ENCODE assay signal across 1 cellular context in the genomic region with DNA sequence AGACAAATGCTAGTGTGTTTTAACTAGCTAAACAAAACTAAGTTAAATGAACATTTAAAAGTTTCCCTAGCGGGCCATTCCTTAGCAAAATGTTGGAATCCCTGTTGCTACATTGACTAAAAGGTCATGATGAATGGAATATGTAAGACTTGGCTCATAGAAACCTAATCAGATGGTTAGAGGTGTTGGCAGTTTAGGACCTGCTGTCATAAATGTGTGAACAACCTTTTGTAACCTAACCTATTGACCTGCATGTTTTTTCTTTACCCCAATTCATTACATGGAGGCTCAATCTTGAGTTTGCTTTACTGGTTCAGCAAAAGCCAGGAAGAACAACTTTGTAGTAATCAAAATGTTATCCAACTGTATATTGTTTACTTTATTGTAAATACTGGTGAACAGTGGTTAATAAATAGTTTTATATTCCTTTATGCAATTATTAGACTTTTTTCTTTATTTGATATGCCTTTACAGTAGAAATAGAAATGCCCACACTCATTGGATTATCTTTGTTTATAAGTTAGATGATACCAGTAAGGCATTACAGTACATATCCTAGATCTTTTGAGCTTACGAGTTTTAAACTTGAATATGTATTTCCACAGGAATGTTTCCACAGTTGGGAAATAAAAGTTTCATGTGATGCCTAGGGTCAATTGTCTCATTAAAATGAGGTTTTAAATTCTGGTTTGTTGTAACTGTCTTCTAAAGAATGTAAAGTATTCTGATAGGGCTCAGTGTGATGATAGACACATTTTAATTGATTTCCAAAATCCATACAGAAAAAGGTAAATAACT.
A peak's percentile ranks its signal among the peaks of the same experiment; 100 is the strongest.
TF ChIP-seq lines count a peak whose summit lies in the region.

No MANE protein-coding gene starts in this region.

TF ChIP-seq in K562, 482 proteins besides CTCF, POLR2A, EP300 and RAD21 (continued from another document):
- TF ChIP-seq, protein P1, sequence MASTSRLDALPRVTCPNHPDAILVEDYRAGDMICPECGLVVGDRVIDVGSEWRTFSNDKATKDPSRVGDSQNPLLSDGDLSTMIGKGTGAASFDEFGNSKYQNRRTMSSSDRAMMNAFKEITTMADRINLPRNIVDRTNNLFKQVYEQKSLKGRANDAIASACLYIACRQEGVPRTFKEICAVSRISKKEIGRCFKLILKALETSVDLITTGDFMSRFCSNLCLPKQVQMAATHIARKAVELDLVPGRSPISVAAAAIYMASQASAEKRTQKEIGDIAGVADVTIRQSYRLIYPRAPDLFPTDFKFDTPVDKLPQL (IDR thresholded peaks at IDR 0.05; ENCODE audit: extremely low read depth, insufficient read length), result no peak
- no peak for TF ChIP-seq BRD4 (IDR thresholded peaks at IDR 0.05)
- TF ChIP-seq, protein P2, sequence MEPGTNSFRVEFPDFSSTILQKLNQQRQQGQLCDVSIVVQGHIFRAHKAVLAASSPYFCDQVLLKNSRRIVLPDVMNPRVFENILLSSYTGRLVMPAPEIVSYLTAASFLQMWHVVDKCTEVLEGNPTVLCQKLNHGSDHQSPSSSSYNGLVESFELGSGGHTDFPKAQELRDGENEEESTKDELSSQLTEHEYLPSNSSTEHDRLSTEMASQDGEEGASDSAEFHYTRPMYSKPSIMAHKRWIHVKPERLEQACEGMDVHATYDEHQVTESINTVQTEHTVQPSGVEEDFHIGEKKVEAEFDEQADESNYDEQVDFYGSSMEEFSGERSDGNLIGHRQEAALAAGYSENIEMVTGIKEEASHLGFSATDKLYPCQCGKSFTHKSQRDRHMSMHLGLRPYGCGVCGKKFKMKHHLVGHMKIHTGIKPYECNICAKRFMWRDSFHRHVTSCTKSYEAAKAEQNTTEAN (CRISPR knock-in tag; IDR thresholded peaks at IDR 0.05), result 0 out of 2 replicates have a peak, but pooled peaks have one; percentile 28
- TF ChIP-seq, protein P3, sequence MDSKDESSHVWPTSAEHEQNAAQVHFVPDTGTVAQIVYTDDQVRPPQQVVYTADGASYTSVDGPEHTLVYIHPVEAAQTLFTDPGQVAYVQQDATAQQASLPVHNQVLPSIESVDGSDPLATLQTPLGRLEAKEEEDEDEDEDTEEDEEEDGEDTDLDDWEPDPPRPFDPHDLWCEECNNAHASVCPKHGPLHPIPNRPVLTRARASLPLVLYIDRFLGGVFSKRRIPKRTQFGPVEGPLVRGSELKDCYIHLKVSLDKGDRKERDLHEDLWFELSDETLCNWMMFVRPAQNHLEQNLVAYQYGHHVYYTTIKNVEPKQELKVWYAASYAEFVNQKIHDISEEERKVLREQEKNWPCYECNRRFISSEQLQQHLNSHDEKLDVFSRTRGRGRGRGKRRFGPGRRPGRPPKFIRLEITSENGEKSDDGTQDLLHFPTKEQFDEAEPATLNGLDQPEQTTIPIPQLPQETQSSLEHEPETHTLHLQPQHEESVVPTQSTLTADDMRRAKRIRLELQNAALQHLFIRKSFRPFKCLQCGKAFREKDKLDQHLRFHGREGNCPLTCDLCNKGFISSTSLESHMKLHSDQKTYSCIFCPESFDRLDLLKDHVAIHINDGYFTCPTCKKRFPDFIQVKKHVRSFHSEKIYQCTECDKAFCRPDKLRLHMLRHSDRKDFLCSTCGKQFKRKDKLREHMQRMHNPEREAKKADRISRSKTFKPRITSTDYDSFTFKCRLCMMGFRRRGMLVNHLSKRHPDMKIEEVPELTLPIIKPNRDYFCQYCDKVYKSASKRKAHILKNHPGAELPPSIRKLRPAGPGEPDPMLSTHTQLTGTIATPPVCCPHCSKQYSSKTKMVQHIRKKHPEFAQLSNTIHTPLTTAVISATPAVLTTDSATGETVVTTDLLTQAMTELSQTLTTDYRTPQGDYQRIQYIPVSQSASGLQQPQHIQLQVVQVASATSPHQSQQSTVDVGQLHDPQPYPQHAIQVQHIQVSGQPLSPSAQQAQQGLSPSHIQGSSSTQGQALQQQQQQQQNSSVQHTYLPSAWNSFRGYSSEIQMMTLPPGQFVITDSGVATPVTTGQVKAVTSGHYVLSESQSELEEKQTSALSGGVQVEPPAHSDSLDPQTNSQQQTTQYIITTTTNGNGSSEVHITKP (IDR thresholded peaks at IDR 0.05; ENCODE audit: partially characterized antibody), result no peak
- TF ChIP-seq ZFP36 (IDR thresholded peaks at IDR 0.05; ENCODE audit: low read depth, low read length, partially characterized antibody), result no peak
- TF ChIP-seq ZNF274 (IDR thresholded peaks at IDR 0.05; ENCODE audit: borderline replicate concordance, low read depth, low read length), result no peak
- no peak for TF ChIP-seq DDX20 (tag; IDR thresholded peaks at IDR 0.05; ENCODE audit: low read depth)
- TF ChIP-seq SMARCA4 (IDR thresholded peaks at IDR 0.05), result no peak
- TF ChIP-seq IRF2 (CRISPR knock-in tag; IDR thresholded peaks at IDR 0.05), result no peak
- no peak for TF ChIP-seq PTRF (tag; IDR thresholded peaks at IDR 0.05)
- no peak for TF ChIP-seq CREBBP (IDR thresholded peaks at IDR 0.05; ENCODE audit: low read depth, low read length)
- TF ChIP-seq, protein P4, sequence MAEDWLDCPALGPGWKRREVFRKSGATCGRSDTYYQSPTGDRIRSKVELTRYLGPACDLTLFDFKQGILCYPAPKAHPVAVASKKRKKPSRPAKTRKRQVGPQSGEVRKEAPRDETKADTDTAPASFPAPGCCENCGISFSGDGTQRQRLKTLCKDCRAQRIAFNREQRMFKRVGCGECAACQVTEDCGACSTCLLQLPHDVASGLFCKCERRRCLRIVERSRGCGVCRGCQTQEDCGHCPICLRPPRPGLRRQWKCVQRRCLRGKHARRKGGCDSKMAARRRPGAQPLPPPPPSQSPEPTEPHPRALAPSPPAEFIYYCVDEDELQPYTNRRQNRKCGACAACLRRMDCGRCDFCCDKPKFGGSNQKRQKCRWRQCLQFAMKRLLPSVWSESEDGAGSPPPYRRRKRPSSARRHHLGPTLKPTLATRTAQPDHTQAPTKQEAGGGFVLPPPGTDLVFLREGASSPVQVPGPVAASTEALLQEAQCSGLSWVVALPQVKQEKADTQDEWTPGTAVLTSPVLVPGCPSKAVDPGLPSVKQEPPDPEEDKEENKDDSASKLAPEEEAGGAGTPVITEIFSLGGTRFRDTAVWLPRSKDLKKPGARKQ (CRISPR knock-in tag; IDR thresholded peaks at IDR 0.05), result no peak
- TF ChIP-seq, protein P5, sequence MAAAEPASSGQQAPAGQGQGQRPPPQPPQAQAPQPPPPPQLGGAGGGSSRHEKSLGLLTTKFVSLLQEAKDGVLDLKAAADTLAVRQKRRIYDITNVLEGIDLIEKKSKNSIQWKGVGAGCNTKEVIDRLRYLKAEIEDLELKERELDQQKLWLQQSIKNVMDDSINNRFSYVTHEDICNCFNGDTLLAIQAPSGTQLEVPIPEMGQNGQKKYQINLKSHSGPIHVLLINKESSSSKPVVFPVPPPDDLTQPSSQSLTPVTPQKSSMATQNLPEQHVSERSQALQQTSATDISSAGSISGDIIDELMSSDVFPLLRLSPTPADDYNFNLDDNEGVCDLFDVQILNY (CRISPR knock-in tag; IDR thresholded peaks at IDR 0.05), result no peak
- TF ChIP-seq ZNF134 (CRISPR knock-in tag; conservative IDR thresholded peaks at IDR 0.05), result no peak
- TF ChIP-seq, protein P6, sequence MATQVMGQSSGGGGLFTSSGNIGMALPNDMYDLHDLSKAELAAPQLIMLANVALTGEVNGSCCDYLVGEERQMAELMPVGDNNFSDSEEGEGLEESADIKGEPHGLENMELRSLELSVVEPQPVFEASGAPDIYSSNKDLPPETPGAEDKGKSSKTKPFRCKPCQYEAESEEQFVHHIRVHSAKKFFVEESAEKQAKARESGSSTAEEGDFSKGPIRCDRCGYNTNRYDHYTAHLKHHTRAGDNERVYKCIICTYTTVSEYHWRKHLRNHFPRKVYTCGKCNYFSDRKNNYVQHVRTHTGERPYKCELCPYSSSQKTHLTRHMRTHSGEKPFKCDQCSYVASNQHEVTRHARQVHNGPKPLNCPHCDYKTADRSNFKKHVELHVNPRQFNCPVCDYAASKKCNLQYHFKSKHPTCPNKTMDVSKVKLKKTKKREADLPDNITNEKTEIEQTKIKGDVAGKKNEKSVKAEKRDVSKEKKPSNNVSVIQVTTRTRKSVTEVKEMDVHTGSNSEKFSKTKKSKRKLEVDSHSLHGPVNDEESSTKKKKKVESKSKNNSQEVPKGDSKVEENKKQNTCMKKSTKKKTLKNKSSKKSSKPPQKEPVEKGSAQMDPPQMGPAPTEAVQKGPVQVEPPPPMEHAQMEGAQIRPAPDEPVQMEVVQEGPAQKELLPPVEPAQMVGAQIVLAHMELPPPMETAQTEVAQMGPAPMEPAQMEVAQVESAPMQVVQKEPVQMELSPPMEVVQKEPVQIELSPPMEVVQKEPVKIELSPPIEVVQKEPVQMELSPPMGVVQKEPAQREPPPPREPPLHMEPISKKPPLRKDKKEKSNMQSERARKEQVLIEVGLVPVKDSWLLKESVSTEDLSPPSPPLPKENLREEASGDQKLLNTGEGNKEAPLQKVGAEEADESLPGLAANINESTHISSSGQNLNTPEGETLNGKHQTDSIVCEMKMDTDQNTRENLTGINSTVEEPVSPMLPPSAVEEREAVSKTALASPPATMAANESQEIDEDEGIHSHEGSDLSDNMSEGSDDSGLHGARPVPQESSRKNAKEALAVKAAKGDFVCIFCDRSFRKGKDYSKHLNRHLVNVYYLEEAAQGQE (CRISPR knock-in tag; IDR thresholded peaks at IDR 0.05; ENCODE audit: low read depth), result no peak
- TF ChIP-seq HDAC8 (tag; IDR thresholded peaks at IDR 0.05), result no peak
- TF ChIP-seq ZBTB1 (CRISPR knock-in tag; IDR thresholded peaks at IDR 0.05; ENCODE audit: borderline replicate concordance, low read depth), result no peak
- no peak for TF ChIP-seq TRIM28 (IDR thresholded peaks at IDR 0.05)
- no peak for TF ChIP-seq TFAM (CRISPR knock-in tag; conservative IDR thresholded peaks at IDR 0.05)
- TF ChIP-seq, protein P7, sequence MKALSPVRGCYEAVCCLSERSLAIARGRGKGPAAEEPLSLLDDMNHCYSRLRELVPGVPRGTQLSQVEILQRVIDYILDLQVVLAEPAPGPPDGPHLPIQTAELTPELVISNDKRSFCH (CRISPR knock-in tag; IDR thresholded peaks at IDR 0.05), result no peak
- TF ChIP-seq, protein P7 (tag; IDR thresholded peaks at IDR 0.05), result no peak
- TF ChIP-seq, protein P8, sequence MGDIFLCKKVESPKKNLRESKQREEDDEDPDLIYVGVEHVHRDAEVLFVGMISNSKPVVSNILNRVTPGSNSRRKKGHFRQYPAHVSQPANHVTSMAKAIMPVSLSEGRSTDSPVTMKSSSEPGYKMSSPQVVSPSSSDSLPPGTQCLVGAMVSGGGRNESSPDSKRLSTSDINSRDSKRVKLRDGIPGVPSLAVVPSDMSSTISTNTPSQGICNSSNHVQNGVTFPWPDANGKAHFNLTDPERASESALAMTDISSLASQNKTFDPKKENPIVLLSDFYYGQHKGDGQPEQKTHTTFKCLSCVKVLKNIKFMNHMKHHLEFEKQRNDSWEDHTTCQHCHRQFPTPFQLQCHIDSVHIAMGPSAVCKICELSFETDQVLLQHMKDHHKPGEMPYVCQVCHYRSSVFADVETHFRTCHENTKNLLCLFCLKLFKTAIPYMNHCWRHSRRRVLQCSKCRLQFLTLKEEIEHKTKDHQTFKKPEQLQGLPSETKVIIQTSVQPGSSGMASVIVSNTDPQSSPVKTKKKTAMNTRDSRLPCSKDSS (IDR thresholded peaks at IDR 0.05; ENCODE audit: low read depth, partially characterized antibody), result no peak
- no peak for TF ChIP-seq ZNF175 (CRISPR knock-in tag; IDR thresholded peaks at IDR 0.05; ENCODE audit: low read depth)
- peak; percentile 72 for TF ChIP-seq EWSR1 (IDR thresholded peaks at IDR 0.05; ENCODE audit: borderline replicate concordance, low read depth, partially characterized antibody)
- TF ChIP-seq, protein P9, sequence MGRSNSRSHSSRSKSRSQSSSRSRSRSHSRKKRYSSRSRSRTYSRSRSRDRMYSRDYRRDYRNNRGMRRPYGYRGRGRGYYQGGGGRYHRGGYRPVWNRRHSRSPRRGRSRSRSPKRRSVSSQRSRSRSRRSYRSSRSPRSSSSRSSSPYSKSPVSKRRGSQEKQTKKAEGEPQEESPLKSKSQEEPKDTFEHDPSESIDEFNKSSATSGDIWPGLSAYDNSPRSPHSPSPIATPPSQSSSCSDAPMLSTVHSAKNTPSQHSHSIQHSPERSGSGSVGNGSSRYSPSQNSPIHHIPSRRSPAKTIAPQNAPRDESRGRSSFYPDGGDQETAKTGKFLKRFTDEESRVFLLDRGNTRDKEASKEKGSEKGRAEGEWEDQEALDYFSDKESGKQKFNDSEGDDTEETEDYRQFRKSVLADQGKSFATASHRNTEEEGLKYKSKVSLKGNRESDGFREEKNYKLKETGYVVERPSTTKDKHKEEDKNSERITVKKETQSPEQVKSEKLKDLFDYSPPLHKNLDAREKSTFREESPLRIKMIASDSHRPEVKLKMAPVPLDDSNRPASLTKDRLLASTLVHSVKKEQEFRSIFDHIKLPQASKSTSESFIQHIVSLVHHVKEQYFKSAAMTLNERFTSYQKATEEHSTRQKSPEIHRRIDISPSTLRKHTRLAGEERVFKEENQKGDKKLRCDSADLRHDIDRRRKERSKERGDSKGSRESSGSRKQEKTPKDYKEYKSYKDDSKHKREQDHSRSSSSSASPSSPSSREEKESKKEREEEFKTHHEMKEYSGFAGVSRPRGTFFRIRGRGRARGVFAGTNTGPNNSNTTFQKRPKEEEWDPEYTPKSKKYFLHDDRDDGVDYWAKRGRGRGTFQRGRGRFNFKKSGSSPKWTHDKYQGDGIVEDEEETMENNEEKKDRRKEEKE (IDR thresholded peaks at IDR 0.05; ENCODE audit: borderline replicate concordance in 1 of 2, control insufficient read depth in 1 of 2, low read depth in 2 of 2, low read length in 1 of 2), result peak in 1 of 2 experiments; percentile 32; a peak in 1 of 4 replicates
